Comparison of ENCODE assay signal across 28 cellular contexts in genomic region chr7:136551618-136552017, GRCh38.
"Had no signal": no experiment of that assay in that cellular context is flagged by ENCODE, and none has a peak within 500 bp of the region (broad histone marks: within the 10 kb centered on the region; RNA-seq: fewer than 3 reads in every experiment).

No MANE protein-coding gene starts in this region.

- H3K4me3 ChIP-seq: stomach, suprapubic skin, testis, thoracic aorta, thyroid gland, tibial artery, tibial nerve, transverse colon, upper lobe of left lung, upper lobe of right lung, uterus, vagina had no signal

- H3K27ac ChIP-seq: stomach, suprapubic skin, testis, thoracic aorta, thyroid gland, tibial artery, tibial nerve, transverse colon, upper lobe of left lung, upper lobe of right lung, uterus, vagina had no signal

- DNase-seq: stimulated activated CD4-positive, alpha-beta T cell treated with anti-CD3 and anti-CD28 coated beads, Interleukin-2, amount 100 ng/mL, for 48 hours; stimulated activated CD4-positive, alpha-beta T cell treated with anti-CD3 and anti-CD28 coated beads, Interleukin-4, amount 100 ng/mL, for 1 hour; stimulated activated CD4-positive, alpha-beta T cell treated with anti-CD3 and anti-CD28 coated beads, Interleukin-4, amount 100 ng/mL, for 24 hours; stimulated activated CD4-positive, alpha-beta T cell treated with anti-CD3 and anti-CD28 coated beads, Interleukin-4, amount 100 ng/mL, for 4 hours; stimulated activated CD8-positive, alpha-beta memory T cell treated with anti-CD3 and anti-CD28 coated beads, Interleukin-4, amount 100 ng/mL, for 48 hours; stimulated activated naive B cell treated with anti-CD40 and anti-IgM and Interleukin-4, amounts not matched to agents 10 μg/mL and 1 μg/mL and 100 μg/mL, for 72 hours; stimulated activated naive CD4-positive, alpha-beta T cell; stimulated activated naive CD4-positive, alpha-beta T cell treated with Interleukin-2 at 50 U/mL for 16 hours; stimulated activated naive CD8-positive, alpha-beta T cell treated with anti-CD3 and anti-CD28 coated beads, Interleukin-15, amount 100 ng/mL, for 72 hours; stimulated activated naive CD8-positive, alpha-beta T cell treated with anti-CD3 and anti-CD28 coated beads, Interleukin-15, Interleukin-2, amounts not matched to agents 100 U/mL and 50 U/mL, for 24 hours; stomach; substantia nigra; testis; thyroid gland; tibial artery; transverse colon; trophoblast cell; upper lobe of left lung; upper lobe of right lung; uterus had no signal

- H3K4me1 Mint-ChIP-seq: stimulated activated effector memory CD8-positive, alpha-beta T cell treated with anti-CD3 and anti-CD28 coated beads, Interleukin-12 subunit alpha, Interleukin-12 subunit beta, amount 100 ng/mL, for 72 hours; stimulated activated memory B cell treated with anti-CD40 and anti-IgM and Interleukin-4, amounts not matched to agents 10 μg/mL and 1 μg/mL and 100 μg/mL, for 72 hours; stimulated activated naive B cell treated with anti-CD40 and anti-IgM and Interleukin-4, amounts not matched to agents 10 μg/mL and 1 μg/mL and 100 μg/mL, for 72 hours; stimulated activated naive CD8-positive, alpha-beta T cell treated with anti-CD3 and anti-CD28 coated beads, Interleukin-15, amount 100 ng/mL, for 72 hours had no signal

- H3K9me3 ChIP-seq: stomach, suprapubic skin, testis, thoracic aorta, thyroid gland, tibial artery, tibial nerve, transverse colon, upper lobe of left lung, upper lobe of right lung, uterus, vagina had no signal

- H3K9me3 Mint-ChIP-seq: stimulated activated memory B cell treated with anti-CD40 and anti-IgM and Interleukin-4, amounts not matched to agents 10 μg/mL and 1 μg/mL and 100 μg/mL, for 72 hours; stimulated activated naive B cell treated with anti-CD40 and anti-IgM and Interleukin-4, amounts not matched to agents 10 μg/mL and 1 μg/mL and 100 μg/mL, for 72 hours; type B pancreatic cell had no signal

- H3K4me3 Mint-ChIP-seq: stimulated activated effector memory CD8-positive, alpha-beta T cell treated with anti-CD3 and anti-CD28 coated beads, Interleukin-12 subunit alpha, Interleukin-12 subunit beta, amount 100 ng/mL, for 72 hours; stimulated activated memory B cell treated with anti-CD40 and anti-IgM and Interleukin-4, amounts not matched to agents 10 μg/mL and 1 μg/mL and 100 μg/mL, for 72 hours; stimulated activated naive B cell treated with anti-CD40 and anti-IgM and Interleukin-4, amounts not matched to agents 10 μg/mL and 1 μg/mL and 100 μg/mL, for 72 hours; stimulated activated naive CD8-positive, alpha-beta T cell treated with anti-CD3 and anti-CD28 coated beads, Interleukin-15, amount 100 ng/mL, for 72 hours; stimulated activated naive CD8-positive, alpha-beta T cell treated with anti-CD3 and anti-CD28 coated beads, Interleukin-15, Interleukin-2, amounts not matched to agents 100 ng/mL and 50 ng/mL, for 24 hours; type B pancreatic cell had no signal

- H3K27ac Mint-ChIP-seq: stimulated activated effector memory CD8-positive, alpha-beta T cell treated with anti-CD3 and anti-CD28 coated beads, Interleukin-12 subunit alpha, Interleukin-12 subunit beta, amount 100 ng/mL, for 72 hours; stimulated activated memory B cell treated with anti-CD40 and anti-IgM and Interleukin-4, amounts not matched to agents 10 μg/mL and 1 μg/mL and 100 μg/mL, for 72 hours; stimulated activated naive B cell treated with anti-CD40 and anti-IgM and Interleukin-4, amounts not matched to agents 10 μg/mL and 1 μg/mL and 100 μg/mL, for 72 hours; stimulated activated naive CD8-positive, alpha-beta T cell treated with anti-CD3 and anti-CD28 coated beads, Interleukin-15, amount 100 ng/mL, for 72 hours; stimulated activated naive CD8-positive, alpha-beta T cell treated with anti-CD3 and anti-CD28 coated beads, Interleukin-15, Interleukin-2, amounts not matched to agents 100 ng/mL and 50 ng/mL, for 24 hours; type B pancreatic cell had no signal

- H3K36me3 Mint-ChIP-seq: stimulated activated effector memory CD8-positive, alpha-beta T cell treated with anti-CD3 and anti-CD28 coated beads, Interleukin-12 subunit alpha, Interleukin-12 subunit beta, amount 100 ng/mL, for 72 hours; stimulated activated memory B cell treated with anti-CD40 and anti-IgM and Interleukin-4, amounts not matched to agents 10 μg/mL and 1 μg/mL and 100 μg/mL, for 72 hours; stimulated activated naive B cell treated with anti-CD40 and anti-IgM and Interleukin-4, amounts not matched to agents 10 μg/mL and 1 μg/mL and 100 μg/mL, for 72 hours; type B pancreatic cell had no signal

- H3K27me3 ChIP-seq: stomach, suprapubic skin, testis, thyroid gland, tibial artery, tibial nerve, transverse colon, upper lobe of left lung, upper lobe of right lung, uterus, vagina had no signal

- H3K4me1 ChIP-seq: stomach, suprapubic skin, testis, tibial artery, tibial nerve, transverse colon, upper lobe of left lung, upper lobe of right lung, uterus, vagina had no signal

- H3K36me3 ChIP-seq: stomach, suprapubic skin, thoracic aorta, thyroid gland, tibial artery, tibial nerve, transverse colon, upper lobe of left lung, upper lobe of right lung, uterus, vagina had no signal

- ATAC-seq: stimulated activated effector memory CD8-positive, alpha-beta T cell treated with anti-CD3 and anti-CD28 coated beads, Interleukin-12 subunit alpha, Interleukin-12 subunit beta, amount 100 ng/mL, for 72 hours; stimulated activated memory B cell treated with anti-CD40 and anti-IgM and Interleukin-4, amounts not matched to agents 10 μg/mL and 1 μg/mL and 100 μg/mL, for 72 hours; stimulated activated naive B cell treated with anti-CD40 and anti-IgM and Interleukin-4, amounts not matched to agents 10 μg/mL and 1 μg/mL and 100 μg/mL, for 72 hours; stimulated activated naive CD8-positive, alpha-beta T cell treated with anti-CD3 and anti-CD28 coated beads, Interleukin-15, amount 100 ng/mL, for 72 hours; stimulated activated naive CD8-positive, alpha-beta T cell treated with anti-CD3 and anti-CD28 coated beads, Interleukin-15, Interleukin-2, amounts not matched to agents 100 U/mL and 50 U/mL, for 24 hours; upper lobe of right lung had no signal

- H3K27me3 Mint-ChIP-seq: stimulated activated memory B cell treated with anti-CD40 and anti-IgM and Interleukin-4, amounts not matched to agents 10 μg/mL and 1 μg/mL and 100 μg/mL, for 72 hours; stimulated activated naive B cell treated with anti-CD40 and anti-IgM and Interleukin-4, amounts not matched to agents 10 μg/mL and 1 μg/mL and 100 μg/mL, for 72 hours; stimulated activated naive CD8-positive, alpha-beta T cell treated with anti-CD3 and anti-CD28 coated beads, Interleukin-15, amount 100 ng/mL, for 72 hours; stimulated activated naive CD8-positive, alpha-beta T cell treated with anti-CD3 and anti-CD28 coated beads, Interleukin-15, Interleukin-2, amounts not matched to agents 100 ng/mL and 50 ng/mL, for 24 hours had no signal
